17 cellular contexts compared by ENCODE assay signal in the genomic region with DNA sequence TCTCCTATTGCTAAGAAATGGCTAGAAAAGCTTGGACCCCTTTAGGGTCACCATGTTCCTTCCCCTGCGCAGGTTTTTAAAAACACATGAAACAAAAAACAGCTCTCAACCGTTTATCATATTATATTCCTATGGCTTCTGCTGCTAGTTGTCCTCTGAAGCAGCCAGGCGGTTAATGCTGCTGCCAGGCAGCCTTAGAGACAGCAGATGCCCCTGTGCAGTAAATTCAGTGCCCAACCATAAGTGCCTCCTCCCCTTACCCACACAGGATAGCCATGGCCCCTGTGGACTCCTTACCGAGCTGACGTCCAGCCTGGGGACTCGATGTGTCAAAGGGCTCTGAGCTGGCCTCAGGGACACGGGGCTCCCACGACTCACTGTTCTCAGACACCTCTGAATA.
DNase-seq lines count a peak whose midpoint lies in the region; ATAC-seq, FAIRE-seq and TF ChIP-seq lines count a peak whose summit lies in the region.
"Had no signal": no experiment of that assay in that cellular context is flagged by ENCODE, and none has a peak within 500 bp of the region (broad histone marks: within the 10 kb centered on the region; RNA-seq: fewer than 3 reads in every experiment).

No MANE protein-coding gene starts in this region.

- no peaks in the 10 kb centered on the region; the same call in 1 of the 2 replicates for H3K9me3 ChIP-seq in SJSA1 (replicated peaks)
- H3K9me3 ChIP-seq in HepG2 (ENCODE audit: low read length) = peaks cover 8% of the 10 kb centered on the region; the same call in 1 of the 2 replicates

- peak; percentile 62 for DNase-seq in G401 (ENCODE audit: low spot score)
- DNase-seq in SJSA1 (ENCODE audit: low read depth in 1 of 2, low spot score in 2 of 2) = no peak
- DNase-seq in dorsolateral prefrontal cortex = peak in 1 of 10 donors; percentile 32
- peak in 1 of 49 donors; percentile 5 for DNase-seq in substantia nigra (lab: John Stamatoyannopoulos, UW)
- no peak for DNase-seq in HepG2 (ENCODE audit: low spot score)
- no peak for DNase-seq in hepatic stellate cell (ENCODE audit: low spot score)
- DNase-seq in NCI-H187 (lab: John Stamatoyannopoulos, UW) = no peak
- DNase-seq: C1 segment of cervical spinal cord; Calu3; CD4-positive, alpha-beta T cell; DMS 273 treated with DMSO at 0.1 percent for 48 hours; HCEC 1CT; HFFc6 had no signal

- H2AFZ ChIP-seq in HepG2 (ENCODE audit: low read length) = no peak overlapping the region

- 88% methylated on average over 8 of the region's 8 CpGs for WGBS in HepG2 (ENCODE audit: low lambda C conversion rate)

- H3K27ac ChIP-seq in SJSA1 = peak overlapping the region; percentile 50
- H3K27ac ChIP-seq in dorsolateral prefrontal cortex = peak overlapping the region in 58 of 59 donors; percentile 27 to 100 (median 98)
- peak overlapping the region; percentile 96 for H3K27ac ChIP-seq in substantia nigra (ENCODE audit: low read depth, low read length, poor library complexity, severe bottlenecking)
- H3K27ac ChIP-seq in HepG2 (ENCODE audit: extremely low read length, insufficient read depth, low read length) = no peak overlapping the region

- in situ Hi-C loops in G401 (cut with HindIII; ENCODE audit: low sequenced_read_pairs) = no loop called here
- in situ Hi-C loops in HepG2 (cut with HindIII; ENCODE audit: extremely low pct_ligation_motif_present, low pct_unique_long_range_greater_than_20kb) = no loop called here

- intact Hi-C loops in dorsolateral prefrontal cortex (cut with DNase I) = no loop called here
- intact Hi-C loops in HepG2 (cut with micrococcal nuclease; ENCODE audit: unreplicated experiment) = no loop called here

- ATAC-seq in HepG2 = no peak; the same call in 1 of the 3 replicates
- ATAC-seq: GM12878 had no signal

- peaks cover 40% of the 10 kb centered on the region for H3K36me3 ChIP-seq in SJSA1
- peaks cover 0 to 1% of the 10 kb centered on the region in 2 experiments; a peak in 1 of 5 replicates for H3K36me3 ChIP-seq in HepG2 (replicated peaks in 1 of 2; ENCODE audit: control insufficient read depth in 1 of 2, insufficient read depth in 2 of 2, low read length in 2 of 2)

- H3K4me1 ChIP-seq in SJSA1 (replicated peaks) = peaks cover 23% of the 10 kb centered on the region
- H3K4me1 ChIP-seq in HepG2 (ENCODE audit: insufficient read depth, low read length) = no peaks in the 10 kb centered on the region

- no peaks in the 10 kb centered on the region for H3K79me2 ChIP-seq in HepG2 (ENCODE audit: insufficient read depth, low read length)

- no peak for TF ChIP-seq POLR2A in HepG2 (IDR thresholded peaks at IDR 0.05; ENCODE audit: insufficient read depth in 1 of 2, low read depth in 2 of 2, low read length in 2 of 2)

- no peak overlapping the region for H3K9ac ChIP-seq in HepG2 (ENCODE audit: insufficient read depth, low read depth, low read length)

- no peaks in the 10 kb centered on the region for H4K20me1 ChIP-seq in HepG2 (ENCODE audit: insufficient read depth, low read length)

- H3K4me3 ChIP-seq in SJSA1 (no peak overlapping the region), dorsolateral prefrontal cortex (no peak overlapping the region), HepG2 (replicated peaks in 1 of 3; ENCODE audit: insufficient read depth in 1 of 3, low read depth in 2 of 3, low read length in 3 of 3) (no peak overlapping the region)
- H3K4me3 ChIP-seq: GM12878 had no signal

- CTCF ChIA-PET in HepG2 (lab: Yijun Ruan, JAX; ENCODE audit: low intra/inter-chr PET ratio, low total read pairs) = no interaction called here

- TF ChIP-seq CTCF in dorsolateral prefrontal cortex (IDR thresholded peaks at IDR 0.05 in 54 of 56, conservative IDR thresholded peaks at IDR 0.05 in 2 of 56; ENCODE audit: low read depth in 1 of 56, partially characterized antibody in 56 of 56) = no peak
- TF ChIP-seq CTCF in HepG2 (CRISPR knock-in tag; IDR thresholded peaks at IDR 0.05) = no peak

- TF ChIP-seq RAD21 in HepG2 (CRISPR knock-in tag; IDR thresholded peaks at IDR 0.05) = no peak

- POLR2A ChIA-PET in HepG2 (lab: Yijun Ruan, JAX) = no interaction called here

- no peak for TF ChIP-seq EP300 in HepG2 (IDR thresholded peaks at IDR 0.05; ENCODE audit: low read depth in 2 of 2, low read length in 2 of 2)
- TF ChIP-seq EP300 in HepG2 (CRISPR knock-in tag; IDR thresholded peaks at IDR 0.05; ENCODE audit: borderline replicate concordance) = no peak

- FAIRE-seq in HepG2 (lab: Jason Lieb, UNC) = no peak
- FAIRE-seq: A204.1, GM12878, GM18507, HTR-8/SVneo had no signal

- no peaks in the 10 kb centered on the region for H3K27me3 ChIP-seq in SJSA1 (replicated peaks)
- H3K27me3 ChIP-seq in dorsolateral prefrontal cortex = no peaks in the 10 kb centered on the region
- H3K27me3 ChIP-seq in HepG2 (ENCODE audit: control insufficient read depth in 1 of 2, insufficient read depth in 2 of 2, low read length in 2 of 2) = no peaks in the 10 kb centered on the region

- no TSS peak for BruUV-seq in HepG2 (replicated peaks; lab: Mats Ljungman, UMichigan)

- H3K4me2 ChIP-seq in HepG2 (ENCODE audit: low read depth, low read length) = no peak overlapping the region

TF ChIP-seq in HepG2, 621 proteins besides CTCF, POLR2A, EP300 and RAD21 (continues in another document):
- TF ChIP-seq ZBTB1 (CRISPR knock-in tag; IDR thresholded peaks at IDR 0.05; ENCODE audit: borderline replicate concordance) (no peak), CREB1 (IDR thresholded peaks at IDR 0.05) (no peak), CREB1 (CRISPR knock-in tag; IDR thresholded peaks at IDR 0.05) (no peak), IKZF1 (IDR thresholded peaks at IDR 0.05) (no peak), KDM5B (CRISPR knock-in tag; IDR thresholded peaks at IDR 0.05; ENCODE audit: borderline replicate concordance) (no peak), ZNF101 (CRISPR knock-in tag; IDR thresholded peaks at IDR 0.05; ENCODE audit: borderline replicate concordance, low read depth) (no peak), AGO2 (optimal IDR thresholded peaks at IDR 0.05; ENCODE audit: low read depth, low read length) (no peak), KLF16 (CRISPR knock-in tag; IDR thresholded peaks at IDR 0.05) (no peak), MLLT10 (CRISPR knock-in tag; IDR thresholded peaks at IDR 0.05) (no peak), RCOR2 (CRISPR knock-in tag; IDR thresholded peaks at IDR 0.05) (no peak), XBP1 (CRISPR knock-in tag; IDR thresholded peaks at IDR 0.05) (no peak)
- TF ChIP-seq, protein P1, sequence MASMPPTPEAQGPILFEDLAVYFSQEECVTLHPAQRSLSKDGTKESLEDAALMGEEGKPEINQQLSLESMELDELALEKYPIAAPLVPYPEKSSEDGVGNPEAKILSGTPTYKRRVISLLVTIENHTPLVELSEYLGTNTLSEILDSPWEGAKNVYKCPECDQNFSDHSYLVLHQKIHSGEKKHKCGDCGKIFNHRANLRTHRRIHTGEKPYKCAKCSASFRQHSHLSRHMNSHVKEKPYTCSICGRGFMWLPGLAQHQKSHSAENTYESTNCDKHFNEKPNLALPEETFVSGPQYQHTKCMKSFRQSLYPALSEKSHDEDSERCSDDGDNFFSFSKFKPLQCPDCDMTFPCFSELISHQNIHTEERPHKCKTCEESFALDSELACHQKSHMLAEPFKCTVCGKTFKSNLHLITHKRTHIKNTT (CRISPR knock-in tag; IDR thresholded peaks at IDR 0.05) = no peak
- TF ChIP-seq, protein P2, sequence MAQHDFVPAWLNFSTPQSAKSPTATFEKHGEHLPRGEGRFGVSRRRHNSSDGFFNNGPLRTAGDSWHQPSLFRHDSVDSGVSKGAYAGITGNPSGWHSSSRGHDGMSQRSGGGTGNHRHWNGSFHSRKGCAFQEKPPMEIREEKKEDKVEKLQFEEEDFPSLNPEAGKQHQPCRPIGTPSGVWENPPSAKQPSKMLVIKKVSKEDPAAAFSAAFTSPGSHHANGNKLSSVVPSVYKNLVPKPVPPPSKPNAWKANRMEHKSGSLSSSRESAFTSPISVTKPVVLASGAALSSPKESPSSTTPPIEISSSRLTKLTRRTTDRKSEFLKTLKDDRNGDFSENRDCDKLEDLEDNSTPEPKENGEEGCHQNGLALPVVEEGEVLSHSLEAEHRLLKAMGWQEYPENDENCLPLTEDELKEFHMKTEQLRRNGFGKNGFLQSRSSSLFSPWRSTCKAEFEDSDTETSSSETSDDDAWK (CRISPR knock-in tag; IDR thresholded peaks at IDR 0.05) = no peak
- TF ChIP-seq, protein P3, sequence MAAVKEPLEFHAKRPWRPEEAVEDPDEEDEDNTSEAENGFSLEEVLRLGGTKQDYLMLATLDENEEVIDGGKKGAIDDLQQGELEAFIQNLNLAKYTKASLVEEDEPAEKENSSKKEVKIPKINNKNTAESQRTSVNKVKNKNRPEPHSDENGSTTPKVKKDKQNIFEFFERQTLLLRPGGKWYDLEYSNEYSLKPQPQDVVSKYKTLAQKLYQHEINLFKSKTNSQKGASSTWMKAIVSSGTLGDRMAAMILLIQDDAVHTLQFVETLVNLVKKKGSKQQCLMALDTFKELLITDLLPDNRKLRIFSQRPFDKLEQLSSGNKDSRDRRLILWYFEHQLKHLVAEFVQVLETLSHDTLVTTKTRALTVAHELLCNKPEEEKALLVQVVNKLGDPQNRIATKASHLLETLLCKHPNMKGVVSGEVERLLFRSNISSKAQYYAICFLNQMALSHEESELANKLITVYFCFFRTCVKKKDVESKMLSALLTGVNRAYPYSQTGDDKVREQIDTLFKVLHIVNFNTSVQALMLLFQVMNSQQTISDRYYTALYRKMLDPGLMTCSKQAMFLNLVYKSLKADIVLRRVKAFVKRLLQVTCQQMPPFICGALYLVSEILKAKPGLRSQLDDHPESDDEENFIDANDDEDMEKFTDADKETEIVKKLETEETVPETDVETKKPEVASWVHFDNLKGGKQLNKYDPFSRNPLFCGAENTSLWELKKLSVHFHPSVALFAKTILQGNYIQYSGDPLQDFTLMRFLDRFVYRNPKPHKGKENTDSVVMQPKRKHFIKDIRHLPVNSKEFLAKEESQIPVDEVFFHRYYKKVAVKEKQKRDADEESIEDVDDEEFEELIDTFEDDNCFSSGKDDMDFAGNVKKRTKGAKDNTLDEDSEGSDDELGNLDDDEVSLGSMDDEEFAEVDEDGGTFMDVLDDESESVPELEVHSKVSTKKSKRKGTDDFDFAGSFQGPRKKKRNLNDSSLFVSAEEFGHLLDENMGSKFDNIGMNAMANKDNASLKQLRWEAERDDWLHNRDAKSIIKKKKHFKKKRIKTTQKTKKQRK (IDR thresholded peaks at IDR 0.05; ENCODE audit: low read length) = no peak
- TF ChIP-seq, protein P4, sequence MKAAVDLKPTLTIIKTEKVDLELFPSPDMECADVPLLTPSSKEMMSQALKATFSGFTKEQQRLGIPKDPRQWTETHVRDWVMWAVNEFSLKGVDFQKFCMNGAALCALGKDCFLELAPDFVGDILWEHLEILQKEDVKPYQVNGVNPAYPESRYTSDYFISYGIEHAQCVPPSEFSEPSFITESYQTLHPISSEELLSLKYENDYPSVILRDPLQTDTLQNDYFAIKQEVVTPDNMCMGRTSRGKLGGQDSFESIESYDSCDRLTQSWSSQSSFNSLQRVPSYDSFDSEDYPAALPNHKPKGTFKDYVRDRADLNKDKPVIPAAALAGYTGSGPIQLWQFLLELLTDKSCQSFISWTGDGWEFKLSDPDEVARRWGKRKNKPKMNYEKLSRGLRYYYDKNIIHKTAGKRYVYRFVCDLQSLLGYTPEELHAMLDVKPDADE (CRISPR knock-in tag; IDR thresholded peaks at IDR 0.05) = no peak
